Comparison of ENCODE assay signal across 8 cellular contexts in genomic region chr11:76208829-76209670, GRCh38. TPM values are rescaled to one million over a fixed set of nuclear protein-coding genes. Genes with fewer than 3 reads are reported as not detected.
A peak's percentile ranks its signal among the peaks of the same experiment; 100 is the strongest.
DNase-seq lines count a peak whose midpoint lies in the region; ATAC-seq and TF ChIP-seq lines count a peak whose summit lies in the region.

No MANE protein-coding gene starts in this region.

- H3K36me3 ChIP-seq in OCI-LY1 (ENCODE audit: insufficient read depth, low read length) (no peaks in the 10 kb centered on the region), fibroblast of lung (ENCODE audit: control insufficient read depth, insufficient read depth, low read length) (no peaks in the 10 kb centered on the region)

- no peaks in the 10 kb centered on the region for H3K79me2 ChIP-seq in OCI-LY1 (ENCODE audit: insufficient read depth, low read length)
- no peaks in the 10 kb centered on the region for H3K79me2 ChIP-seq in fibroblast of lung (ENCODE audit: control insufficient read depth, insufficient read depth, low read length)

- peak; percentile 89 for TF ChIP-seq CTCF in OCI-LY1 (IDR thresholded peaks at IDR 0.05; ENCODE audit: low read length)
- TF ChIP-seq CTCF in fibroblast of lung (conservative IDR thresholded peaks at IDR 0.05 in 1 of 2, IDR thresholded peaks at IDR 0.05 in 1 of 2; ENCODE audit: low read depth in 1 of 2, low read length in 2 of 2), result peak; percentile 63 to 68

- peaks cover 35% of the 10 kb centered on the region for H3K4me1 ChIP-seq in OCI-LY1 (ENCODE audit: insufficient read depth, low read length, severe bottlenecking)
- H3K4me1 ChIP-seq in fibroblast of lung (ENCODE audit: control insufficient read depth, extremely low read depth, insufficient read depth, low read length), result peaks cover 8% of the 10 kb centered on the region

- H2AFZ ChIP-seq in OCI-LY1 (ENCODE audit: low read length) (no peak overlapping the region), fibroblast of lung (ENCODE audit: low read length) (no peak overlapping the region)

- no peaks in the 10 kb centered on the region for H4K20me1 ChIP-seq in OCI-LY1 (ENCODE audit: insufficient read depth, low read length)
- no peaks in the 10 kb centered on the region for H4K20me1 ChIP-seq in fibroblast of lung (ENCODE audit: control insufficient read depth, extremely low read depth, insufficient read depth, low read length)

- H3K9ac ChIP-seq in OCI-LY1 (ENCODE audit: low read length) (peak overlapping the region; percentile 33), fibroblast of lung (ENCODE audit: insufficient read depth, low read length) (no peak overlapping the region)

- DNase-seq in CMK (ENCODE audit: low read depth), result peak; percentile 85
- peak; percentile 87 for DNase-seq in activated T-cell treated with anti-CD3 and anti-CD28 coated beads, Interleukin-2, amount 50 U/mL, for 24 hours
- DNase-seq in fibroblast of lung (ENCODE audit: low read depth in 2 of 2), result peak; percentile 37 to 45
- DNase-seq in naive thymus-derived CD8-positive, alpha-beta T cell, result peak; percentile 58 to 86 (median 78)

- H3K4me1 Mint-ChIP-seq in activated T-cell treated with anti-CD3 and anti-CD28 coated beads, Interleukin-2, amount 50 U/mL, for 24 hours (ENCODE audit: low read depth), result peaks cover 29% of the 10 kb centered on the region
- peaks cover 3 to 44% (median 21%) of the 10 kb centered on the region in 4 donors for H3K4me1 Mint-ChIP-seq in naive thymus-derived CD8-positive, alpha-beta T cell
- peaks cover 35% of the 10 kb centered on the region for H3K4me1 Mint-ChIP-seq in stimulated activated memory B cell treated with anti-CD40 and anti-IgM and Interleukin-4, amounts not matched to agents 10 μg/mL and 1 μg/mL and 100 μg/mL, for 72 hours

- ATAC-seq in HG02798 (IDR thresholded peaks at IDR 0.05; ENCODE audit: poor library complexity, unreplicated experiment), result peak; percentile 35
- peak; percentile 48 to 57 for ATAC-seq in naive thymus-derived CD8-positive, alpha-beta T cell
- ATAC-seq in stimulated activated memory B cell treated with anti-CD40 and anti-IgM and Interleukin-4, amounts not matched to agents 10 μg/mL and 1 μg/mL and 100 μg/mL, for 72 hours, result peak; percentile 60
- ATAC-seq in HG02678 (IDR thresholded peaks at IDR 0.05; ENCODE audit: unreplicated experiment), result no peak

- peaks cover 16% of the 10 kb centered on the region; the same call in 1 of the 2 replicates for H3K27me3 ChIP-seq in OCI-LY1 (ENCODE audit: insufficient read depth, low read length)
- H3K27me3 ChIP-seq in fibroblast of lung (ENCODE audit: control insufficient read depth, insufficient read depth, low read length), result peaks cover 60% of the 10 kb centered on the region

- no peaks in the 10 kb centered on the region for H3K9me3 ChIP-seq in OCI-LY1 (ENCODE audit: low read length)
- H3K9me3 ChIP-seq in fibroblast of lung (ENCODE audit: control insufficient read depth, insufficient read depth, low read depth, low read length), result no peaks in the 10 kb centered on the region

- POLR2A ChIA-PET in naive thymus-derived CD8-positive, alpha-beta T cell (lab: Charles Lee), result interaction anchor here (2.8 to 4.7 kb wide), 2 partner anchors 26 to 109 kb away, joined by 20 to 22 read pairs; no protein-coding TSS in a partner anchor

- no peaks in the 10 kb centered on the region for H3K9me3 Mint-ChIP-seq in activated T-cell treated with anti-CD3 and anti-CD28 coated beads, Interleukin-2, amount 50 U/mL, for 24 hours
- H3K9me3 Mint-ChIP-seq in naive thymus-derived CD8-positive, alpha-beta T cell, result no peaks in the 10 kb centered on the region
- H3K9me3 Mint-ChIP-seq in stimulated activated memory B cell treated with anti-CD40 and anti-IgM and Interleukin-4, amounts not matched to agents 10 μg/mL and 1 μg/mL and 100 μg/mL, for 72 hours, result no peaks in the 10 kb centered on the region

- no peaks in the 10 kb centered on the region for H3F3A ChIP-seq in OCI-LY1 (ENCODE audit: insufficient read depth, low read length)

- no peak overlapping the region for H3K27ac Mint-ChIP-seq in activated T-cell treated with anti-CD3 and anti-CD28 coated beads, Interleukin-2, amount 50 U/mL, for 24 hours
- H3K27ac Mint-ChIP-seq in naive thymus-derived CD8-positive, alpha-beta T cell, result no peak overlapping the region
- H3K27ac Mint-ChIP-seq in stimulated activated memory B cell treated with anti-CD40 and anti-IgM and Interleukin-4, amounts not matched to agents 10 μg/mL and 1 μg/mL and 100 μg/mL, for 72 hours, result peak overlapping the region; percentile 23

- H3K27me3 Mint-ChIP-seq in activated T-cell treated with anti-CD3 and anti-CD28 coated beads, Interleukin-2, amount 50 U/mL, for 24 hours, result peaks cover 69% of the 10 kb centered on the region
- peaks cover 14 to 44% (median 33%) of the 10 kb centered on the region in 5 donors for H3K27me3 Mint-ChIP-seq in naive thymus-derived CD8-positive, alpha-beta T cell
- H3K27me3 Mint-ChIP-seq in stimulated activated memory B cell treated with anti-CD40 and anti-IgM and Interleukin-4, amounts not matched to agents 10 μg/mL and 1 μg/mL and 100 μg/mL, for 72 hours, result peaks cover 53% of the 10 kb centered on the region

- peak overlapping the region; percentile 63 for H3K4me3 ChIP-seq in OCI-LY1 (ENCODE audit: low read depth, low read length, poor library complexity, severe bottlenecking)
- peak overlapping the region; percentile 19 to 52 (median 29) for H3K4me3 ChIP-seq in fibroblast of lung (replicated peaks in 1 of 4; ENCODE audit: control extremely low read depth in 1 of 4, insufficient read depth in 1 of 4, low read depth in 3 of 4, low read length in 4 of 4)

- no peaks in the 10 kb centered on the region for H3K36me3 Mint-ChIP-seq in activated T-cell treated with anti-CD3 and anti-CD28 coated beads, Interleukin-2, amount 50 U/mL, for 24 hours (ENCODE audit: low read depth)
- no peaks in the 10 kb centered on the region for H3K36me3 Mint-ChIP-seq in naive thymus-derived CD8-positive, alpha-beta T cell
- H3K36me3 Mint-ChIP-seq in stimulated activated memory B cell treated with anti-CD40 and anti-IgM and Interleukin-4, amounts not matched to agents 10 μg/mL and 1 μg/mL and 100 μg/mL, for 72 hours, result no peaks in the 10 kb centered on the region

- no peak overlapping the region for H3K27ac ChIP-seq in OCI-LY1 (ENCODE audit: low read depth, low read length, poor library complexity, severe bottlenecking)
- no peak overlapping the region for H3K27ac ChIP-seq in fibroblast of lung (ENCODE audit: insufficient read depth, low read length)

- no peaks in the 10 kb centered on the region for H3K9me2 ChIP-seq in OCI-LY1 (ENCODE audit: low read depth, low read length)

- H3K4me3 Mint-ChIP-seq in activated T-cell treated with anti-CD3 and anti-CD28 coated beads, Interleukin-2, amount 50 U/mL, for 24 hours, result peak overlapping the region; percentile 71
- H3K4me3 Mint-ChIP-seq in naive thymus-derived CD8-positive, alpha-beta T cell, result peak overlapping the region; percentile 67 to 88 (median 82)
- peak overlapping the region; percentile 79 for H3K4me3 Mint-ChIP-seq in stimulated activated memory B cell treated with anti-CD40 and anti-IgM and Interleukin-4, amounts not matched to agents 10 μg/mL and 1 μg/mL and 100 μg/mL, for 72 hours

- peak overlapping the region; percentile 60 for H3K4me2 ChIP-seq in OCI-LY1 (ENCODE audit: low read length)
- peak overlapping the region; percentile 97 for H3K4me2 ChIP-seq in fibroblast of lung (ENCODE audit: extremely low read depth, insufficient read depth, low read length)

RNA-seq across cellular contexts. Expression of gene WNT11, which starts 2.7 kb away (rescaled TPM):
- total RNA-seq in fibroblast of lung, result 0.33 and 0.51 TPM in 2 replicates
- polyA plus RNA-seq in fibroblast of lung, result 0.06 and 0.07 TPM in 2 replicates
- 0.13 and 0.18 TPM in 2 replicates for polyA plus RNA-seq in fibroblast of lung (2012)
- polyA minus RNA-seq in fibroblast of lung (ENCODE audit: low replicate concordance), result not detected in 2 replicates
- total RNA-seq in naive thymus-derived CD8-positive, alpha-beta T cell, result under 1 TPM in 1 of 2 experiments, not detected in 1; 0.81 TPM
- under 1 TPM in 2 of 3 donors, not detected in 1; 0.09 to 0.24 TPM for polyA plus RNA-seq in naive thymus-derived CD8-positive, alpha-beta T cell
